Comparison of ENCODE assay signal across 1 cellular context in genomic region chr3:183401678-183402077, GRCh38.
TF ChIP-seq lines count a peak whose summit lies in the region.

No MANE protein-coding gene starts in this region.

TF ChIP-seq in K562, 482 proteins besides CTCF, POLR2A, EP300 and RAD21 (continued from another document):
- TF ChIP-seq E2F6 (IDR thresholded peaks at IDR 0.05; ENCODE audit: borderline replicate concordance in 1 of 2, extremely low read depth in 1 of 2, insufficient read depth in 1 of 2, insufficient read length in 1 of 2, low read depth in 1 of 2, low read length in 1 of 2, poor library complexity in 1 of 2, severe bottlenecking in 1 of 2): no peak
- TF ChIP-seq ZNF589 (CRISPR knock-in tag; IDR thresholded peaks at IDR 0.05; ENCODE audit: low read depth): no peak
- TF ChIP-seq PHF21A (IDR thresholded peaks at IDR 0.05; ENCODE audit: borderline replicate concordance, low read depth): no peak
- no peak for TF ChIP-seq CHCHD3 (CRISPR knock-in tag; IDR thresholded peaks at IDR 0.05)
- TF ChIP-seq TCF7 (IDR thresholded peaks at IDR 0.05; ENCODE audit: borderline replicate concordance): no peak
- no peak for TF ChIP-seq WHSC1 (IDR thresholded peaks at IDR 0.05; ENCODE audit: low read length)
- TF ChIP-seq SMARCB1 (IDR thresholded peaks at IDR 0.05; ENCODE audit: insufficient read length, low read depth): no peak
